29 cellular contexts compared by ENCODE assay signal in the genomic region with DNA sequence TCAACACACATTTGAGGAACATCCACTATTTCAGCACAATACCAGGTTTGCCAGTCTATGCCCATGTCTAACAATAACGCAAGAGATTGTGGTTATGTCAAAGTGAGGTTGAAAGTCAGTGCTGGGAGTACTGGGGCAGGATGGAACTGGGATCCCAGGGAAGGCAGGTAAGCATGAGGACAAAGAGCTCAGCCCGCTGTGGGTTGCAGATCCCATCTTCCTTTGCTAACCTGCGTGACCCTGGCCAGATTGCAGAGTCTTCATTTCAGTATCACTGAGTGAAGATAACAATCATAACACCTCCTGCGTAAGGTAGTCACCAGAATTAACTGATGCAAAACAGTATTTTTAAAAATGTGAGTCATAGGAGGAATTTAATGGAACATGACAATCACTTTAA.
"Had no signal": no experiment of that assay in that cellular context is flagged by ENCODE, and none has a peak within 500 bp of the region (broad histone marks: within the 10 kb centered on the region; RNA-seq: fewer than 3 reads in every experiment).

No MANE protein-coding gene starts in this region.

- H3K4me3 ChIP-seq: adrenal gland, ascending aorta, body of pancreas, breast epithelium, cardiac muscle cell had no signal

- H3K36me3 ChIP-seq: adrenal gland, ascending aorta, brain microvascular endothelial cell, breast epithelium, cardiac muscle cell had no signal

- FAIRE-seq: astrocyte had no signal

- ATAC-seq: activated naive CD4-positive, alpha-beta T cell treated with anti-CD3 and anti-CD28 coated beads, Interleukin-2, amount 50 U/mL, for 72 hours; activated naive CD8-positive, alpha-beta T cell treated with anti-CD3 and anti-CD28 coated beads, Interleukin-2, amount 50 U/mL, for 24 hours; activated T-cell treated with anti-CD3 and anti-CD28 coated beads, Interleukin-2, amount 50 U/mL, for 4 hours; activated T-cell treated with anti-CD3 and anti-CD28 coated beads, Interleukin-2, amount 50 U/mL, for 72 hours; activated T-helper 17 cell treated with anti-CD3 and anti-CD28 coated beads, Interleukin-2, amount 50 U/mL, for 72 hours; body of pancreas had no signal

- DNase-seq: activated effector memory CD4-positive, alpha-beta T cell treated with anti-CD3 and anti-CD28 coated beads, Interleukin-2, amount 50 U/mL, for 16 hours; activated effector memory CD4-positive, alpha-beta T cell treated with Interleukin-2 at 50 U/mL for 16 hours; activated gamma-delta T cell; activated gamma-delta T cell treated with Interleukin-2 at 50 U/mL for 16 hours; activated naive CD4-positive, alpha-beta T cell; activated naive CD4-positive, alpha-beta T cell treated with anti-CD3 and anti-CD28 coated beads for 36 hours; activated naive CD4-positive, alpha-beta T cell treated with anti-CD3 and anti-CD28 coated beads, Interleukin-2, amount 10 ng/mL, durations not matched to agents 7 days and 5 days; activated naive CD4-positive, alpha-beta T cell treated with Interleukin-2 at 50 U/mL for 16 hours; activated naive CD8-positive, alpha-beta T cell treated with anti-CD3 and anti-CD28 coated beads for 36 hours; activated naive CD8-positive, alpha-beta T cell treated with anti-CD3 and anti-CD28 coated beads, Interleukin-2, amount 10 ng/mL, durations not matched to agents 7 days and 5 days; activated naive CD8-positive, alpha-beta T cell treated with anti-CD3 and anti-CD28 coated beads, Interleukin-2, amount 50 U/mL, for 24 hours; activated T-cell treated with anti-CD3 and anti-CD28 coated beads, Interleukin-2, amount 50 U/mL, for 1 hour; activated T-cell treated with anti-CD3 and anti-CD28 coated beads, Interleukin-2, amount 50 U/mL, for 24 hours; activated T-cell treated with anti-CD3 and anti-CD28 coated beads, Interleukin-2, amount 50 U/mL, for 4 hours; activated T-cell treated with anti-CD3 and anti-CD28 coated beads, Interleukin-2, amount 50 U/mL, for 48 hours; activated T-cell treated with anti-CD3 and anti-CD28 coated beads, Interleukin-2, amount 50 U/mL, for 72 hours; adrenal gland; amniotic stem cell; aorta; body of pancreas; brain microvascular endothelial cell; central memory CD4-positive, alpha-beta T cell; cerebellar nuclear complex had no signal

- H3K27me3 ChIP-seq: adrenal gland, ascending aorta, body of pancreas, brain microvascular endothelial cell, cardiac muscle cell had no signal
